ENCODE assay signal across 1 cellular context in the genomic region with DNA sequence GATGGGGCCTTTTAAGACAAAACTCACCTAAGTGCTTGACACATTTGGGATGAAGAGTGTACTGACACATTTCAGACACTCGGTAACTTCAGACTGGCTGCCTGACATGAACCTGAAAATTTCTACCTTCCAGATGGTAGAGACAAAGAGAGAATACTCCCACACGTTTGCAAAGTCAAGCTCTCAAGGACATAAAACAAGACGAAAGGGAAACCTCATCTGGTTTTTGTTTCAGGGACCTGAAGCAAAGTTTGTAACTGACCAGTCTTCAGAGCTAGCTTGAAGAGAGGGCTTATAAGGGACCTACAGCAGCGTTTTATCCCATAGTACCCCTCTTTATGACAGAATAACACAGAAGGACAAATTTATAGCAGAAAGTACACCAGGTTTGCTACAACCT.
TF ChIP-seq lines count a peak whose summit lies in the region.

No MANE protein-coding gene starts in this region.

TF ChIP-seq in GM23338, 12 proteins besides CTCF, POLR2A, EP300 and RAD21 (continued from another document):
- TF ChIP-seq, protein P1, sequence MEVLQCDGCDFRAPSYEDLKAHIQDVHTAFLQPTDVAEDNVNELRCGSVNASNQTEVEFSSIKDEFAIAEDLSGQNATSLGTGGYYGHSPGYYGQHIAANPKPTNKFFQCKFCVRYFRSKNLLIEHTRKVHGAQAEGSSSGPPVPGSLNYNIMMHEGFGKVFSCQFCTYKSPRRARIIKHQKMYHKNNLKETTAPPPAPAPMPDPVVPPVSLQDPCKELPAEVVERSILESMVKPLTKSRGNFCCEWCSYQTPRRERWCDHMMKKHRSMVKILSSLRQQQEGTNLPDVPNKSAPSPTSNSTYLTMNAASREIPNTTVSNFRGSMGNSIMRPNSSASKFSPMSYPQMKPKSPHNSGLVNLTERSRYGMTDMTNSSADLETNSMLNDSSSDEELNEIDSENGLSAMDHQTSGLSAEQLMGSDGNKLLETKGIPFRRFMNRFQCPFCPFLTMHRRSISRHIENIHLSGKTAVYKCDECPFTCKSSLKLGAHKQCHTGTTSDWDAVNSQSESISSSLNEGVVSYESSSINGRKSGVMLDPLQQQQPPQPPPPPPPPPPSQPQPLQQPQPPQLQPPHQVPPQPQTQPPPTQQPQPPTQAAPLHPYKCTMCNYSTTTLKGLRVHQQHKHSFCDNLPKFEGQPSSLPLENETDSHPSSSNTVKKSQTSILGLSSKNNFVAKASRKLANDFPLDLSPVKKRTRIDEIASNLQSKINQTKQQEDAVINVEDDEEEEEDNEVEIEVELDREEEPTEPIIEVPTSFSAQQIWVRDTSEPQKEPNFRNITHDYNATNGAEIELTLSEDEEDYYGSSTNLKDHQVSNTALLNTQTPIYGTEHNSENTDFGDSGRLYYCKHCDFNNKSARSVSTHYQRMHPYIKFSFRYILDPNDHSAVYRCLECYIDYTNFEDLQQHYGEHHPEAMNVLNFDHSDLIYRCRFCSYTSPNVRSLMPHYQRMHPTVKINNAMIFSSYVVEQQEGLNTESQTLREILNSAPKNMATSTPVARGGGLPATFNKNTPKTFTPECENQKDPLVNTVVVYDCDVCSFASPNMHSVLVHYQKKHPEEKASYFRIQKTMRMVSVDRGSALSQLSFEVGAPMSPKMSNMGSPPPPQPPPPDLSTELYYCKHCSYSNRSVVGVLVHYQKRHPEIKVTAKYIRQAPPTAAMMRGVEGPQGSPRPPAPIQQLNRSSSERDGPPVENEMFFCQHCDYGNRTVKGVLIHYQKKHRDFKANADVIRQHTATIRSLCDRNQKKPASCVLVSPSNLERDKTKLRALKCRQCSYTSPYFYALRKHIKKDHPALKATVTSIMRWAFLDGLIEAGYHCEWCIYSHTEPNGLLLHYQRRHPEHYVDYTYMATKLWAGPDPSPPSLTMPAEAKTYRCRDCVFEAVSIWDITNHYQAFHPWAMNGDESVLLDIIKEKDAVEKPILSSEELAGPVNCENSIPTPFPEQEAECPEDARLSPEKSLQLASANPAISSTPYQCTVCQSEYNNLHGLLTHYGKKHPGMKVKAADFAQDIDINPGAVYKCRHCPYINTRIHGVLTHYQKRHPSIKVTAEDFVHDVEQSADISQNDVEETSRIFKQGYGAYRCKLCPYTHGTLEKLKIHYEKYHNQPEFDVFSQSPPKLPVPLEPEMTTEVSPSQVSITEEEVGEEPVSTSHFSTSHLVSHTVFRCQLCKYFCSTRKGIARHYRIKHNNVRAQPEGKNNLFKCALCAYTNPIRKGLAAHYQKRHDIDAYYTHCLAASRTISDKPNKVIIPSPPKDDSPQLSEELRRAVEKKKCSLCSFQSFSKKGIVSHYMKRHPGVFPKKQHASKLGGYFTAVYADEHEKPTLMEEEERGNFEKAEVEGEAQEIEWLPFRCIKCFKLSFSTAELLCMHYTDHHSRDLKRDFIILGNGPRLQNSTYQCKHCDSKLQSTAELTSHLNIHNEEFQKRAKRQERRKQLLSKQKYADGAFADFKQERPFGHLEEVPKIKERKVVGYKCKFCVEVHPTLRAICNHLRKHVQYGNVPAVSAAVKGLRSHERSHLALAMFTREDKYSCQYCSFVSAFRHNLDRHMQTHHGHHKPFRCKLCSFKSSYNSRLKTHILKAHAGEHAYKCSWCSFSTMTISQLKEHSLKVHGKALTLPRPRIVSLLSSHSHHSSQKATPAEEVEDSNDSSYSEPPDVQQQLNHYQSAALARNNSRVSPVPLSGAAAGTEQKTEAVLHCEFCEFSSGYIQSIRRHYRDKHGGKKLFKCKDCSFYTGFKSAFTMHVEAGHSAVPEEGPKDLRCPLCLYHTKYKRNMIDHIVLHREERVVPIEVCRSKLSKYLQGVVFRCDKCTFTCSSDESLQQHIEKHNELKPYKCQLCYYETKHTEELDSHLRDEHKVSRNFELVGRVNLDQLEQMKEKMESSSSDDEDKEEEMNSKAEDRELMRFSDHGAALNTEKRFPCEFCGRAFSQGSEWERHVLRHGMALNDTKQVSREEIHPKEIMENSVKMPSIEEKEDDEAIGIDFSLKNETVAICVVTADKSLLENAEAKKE (CRISPR knock-in tag; IDR thresholded peaks at IDR 0.05): no peak
- no peak for TF ChIP-seq STAT1 (IDR thresholded peaks at IDR 0.05; ENCODE audit: unreplicated experiment)
- no peak for TF ChIP-seq JUNB (IDR thresholded peaks at IDR 0.05; ENCODE audit: unreplicated experiment)
- TF ChIP-seq, protein P2, sequence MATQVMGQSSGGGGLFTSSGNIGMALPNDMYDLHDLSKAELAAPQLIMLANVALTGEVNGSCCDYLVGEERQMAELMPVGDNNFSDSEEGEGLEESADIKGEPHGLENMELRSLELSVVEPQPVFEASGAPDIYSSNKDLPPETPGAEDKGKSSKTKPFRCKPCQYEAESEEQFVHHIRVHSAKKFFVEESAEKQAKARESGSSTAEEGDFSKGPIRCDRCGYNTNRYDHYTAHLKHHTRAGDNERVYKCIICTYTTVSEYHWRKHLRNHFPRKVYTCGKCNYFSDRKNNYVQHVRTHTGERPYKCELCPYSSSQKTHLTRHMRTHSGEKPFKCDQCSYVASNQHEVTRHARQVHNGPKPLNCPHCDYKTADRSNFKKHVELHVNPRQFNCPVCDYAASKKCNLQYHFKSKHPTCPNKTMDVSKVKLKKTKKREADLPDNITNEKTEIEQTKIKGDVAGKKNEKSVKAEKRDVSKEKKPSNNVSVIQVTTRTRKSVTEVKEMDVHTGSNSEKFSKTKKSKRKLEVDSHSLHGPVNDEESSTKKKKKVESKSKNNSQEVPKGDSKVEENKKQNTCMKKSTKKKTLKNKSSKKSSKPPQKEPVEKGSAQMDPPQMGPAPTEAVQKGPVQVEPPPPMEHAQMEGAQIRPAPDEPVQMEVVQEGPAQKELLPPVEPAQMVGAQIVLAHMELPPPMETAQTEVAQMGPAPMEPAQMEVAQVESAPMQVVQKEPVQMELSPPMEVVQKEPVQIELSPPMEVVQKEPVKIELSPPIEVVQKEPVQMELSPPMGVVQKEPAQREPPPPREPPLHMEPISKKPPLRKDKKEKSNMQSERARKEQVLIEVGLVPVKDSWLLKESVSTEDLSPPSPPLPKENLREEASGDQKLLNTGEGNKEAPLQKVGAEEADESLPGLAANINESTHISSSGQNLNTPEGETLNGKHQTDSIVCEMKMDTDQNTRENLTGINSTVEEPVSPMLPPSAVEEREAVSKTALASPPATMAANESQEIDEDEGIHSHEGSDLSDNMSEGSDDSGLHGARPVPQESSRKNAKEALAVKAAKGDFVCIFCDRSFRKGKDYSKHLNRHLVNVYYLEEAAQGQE (IDR thresholded peaks at IDR 0.05; ENCODE audit: unreplicated experiment): no peak
